3 cellular contexts compared by ENCODE assay signal in the genomic region with DNA sequence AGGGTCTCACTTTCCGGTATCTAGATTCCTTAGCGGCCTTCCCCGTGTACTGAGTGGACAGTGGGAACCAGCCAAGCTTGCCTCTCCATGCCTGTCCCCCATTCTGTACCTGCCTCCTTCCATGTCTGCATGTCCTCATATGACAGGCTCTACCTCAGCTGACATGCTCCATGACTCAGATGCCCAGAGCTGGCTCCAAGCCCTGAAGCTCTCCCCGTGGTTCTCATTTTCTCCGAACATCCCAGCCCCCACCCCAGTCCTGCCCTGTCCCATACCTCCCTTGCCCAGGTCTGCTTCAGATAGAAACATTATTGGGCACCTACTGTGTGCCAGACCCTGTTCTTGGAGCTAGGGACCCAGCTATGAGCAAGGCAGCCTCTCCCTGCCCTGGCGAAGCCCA.
TF ChIP-seq lines count a peak whose summit lies in the region.

No MANE protein-coding gene starts in this region.

TF ChIP-seq in liver, 16 proteins besides CTCF, POLR2A, EP300 and RAD21:
- TF ChIP-seq HNF4G (IDR thresholded peaks at IDR 0.05) = no peak
- TF ChIP-seq FOXA1 (IDR thresholded peaks at IDR 0.05) = no peak
- no peak for TF ChIP-seq EGR1 (IDR thresholded peaks at IDR 0.05; ENCODE audit: low read depth in 2 of 2)
- TF ChIP-seq, protein P1, sequence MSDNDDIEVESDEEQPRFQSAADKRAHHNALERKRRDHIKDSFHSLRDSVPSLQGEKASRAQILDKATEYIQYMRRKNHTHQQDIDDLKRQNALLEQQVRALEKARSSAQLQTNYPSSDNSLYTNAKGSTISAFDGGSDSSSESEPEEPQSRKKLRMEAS (IDR thresholded peaks at IDR 0.05) = no peak
- TF ChIP-seq GABPA (IDR thresholded peaks at IDR 0.05 in 1 of 2, conservative IDR thresholded peaks at IDR 0.05 in 1 of 2) = no peak
- TF ChIP-seq ZBTB33 (IDR thresholded peaks at IDR 0.05) = no peak
- TF ChIP-seq FOXA2 (IDR thresholded peaks at IDR 0.05) = no peak
- TF ChIP-seq, protein P2, sequence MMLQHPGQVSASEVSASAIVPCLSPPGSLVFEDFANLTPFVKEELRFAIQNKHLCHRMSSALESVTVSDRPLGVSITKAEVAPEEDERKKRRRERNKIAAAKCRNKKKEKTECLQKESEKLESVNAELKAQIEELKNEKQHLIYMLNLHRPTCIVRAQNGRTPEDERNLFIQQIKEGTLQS (IDR thresholded peaks at IDR 0.05) = no peak
- no peak for TF ChIP-seq SP1 (IDR thresholded peaks at IDR 0.05)
- TF ChIP-seq JUND (IDR thresholded peaks at IDR 0.05) = peak in 1 of 2 donors; percentile 18
- TF ChIP-seq TAF1 (conservative IDR thresholded peaks at IDR 0.05) = no peak
- TF ChIP-seq NR2F2 (IDR thresholded peaks at IDR 0.05) = no peak
- peak; percentile 68 to 80 for TF ChIP-seq RXRA (IDR thresholded peaks at IDR 0.05)
- TF ChIP-seq YY1 (IDR thresholded peaks at IDR 0.05) = no peak
- TF ChIP-seq REST (IDR thresholded peaks at IDR 0.05) = no peak
- no peak for TF ChIP-seq HNF4A (conservative IDR thresholded peaks at IDR 0.05)

TF ChIP-seq in HepG2, 621 proteins besides CTCF, POLR2A, EP300 and RAD21 (continues in another document):
- TF ChIP-seq, protein P3, sequence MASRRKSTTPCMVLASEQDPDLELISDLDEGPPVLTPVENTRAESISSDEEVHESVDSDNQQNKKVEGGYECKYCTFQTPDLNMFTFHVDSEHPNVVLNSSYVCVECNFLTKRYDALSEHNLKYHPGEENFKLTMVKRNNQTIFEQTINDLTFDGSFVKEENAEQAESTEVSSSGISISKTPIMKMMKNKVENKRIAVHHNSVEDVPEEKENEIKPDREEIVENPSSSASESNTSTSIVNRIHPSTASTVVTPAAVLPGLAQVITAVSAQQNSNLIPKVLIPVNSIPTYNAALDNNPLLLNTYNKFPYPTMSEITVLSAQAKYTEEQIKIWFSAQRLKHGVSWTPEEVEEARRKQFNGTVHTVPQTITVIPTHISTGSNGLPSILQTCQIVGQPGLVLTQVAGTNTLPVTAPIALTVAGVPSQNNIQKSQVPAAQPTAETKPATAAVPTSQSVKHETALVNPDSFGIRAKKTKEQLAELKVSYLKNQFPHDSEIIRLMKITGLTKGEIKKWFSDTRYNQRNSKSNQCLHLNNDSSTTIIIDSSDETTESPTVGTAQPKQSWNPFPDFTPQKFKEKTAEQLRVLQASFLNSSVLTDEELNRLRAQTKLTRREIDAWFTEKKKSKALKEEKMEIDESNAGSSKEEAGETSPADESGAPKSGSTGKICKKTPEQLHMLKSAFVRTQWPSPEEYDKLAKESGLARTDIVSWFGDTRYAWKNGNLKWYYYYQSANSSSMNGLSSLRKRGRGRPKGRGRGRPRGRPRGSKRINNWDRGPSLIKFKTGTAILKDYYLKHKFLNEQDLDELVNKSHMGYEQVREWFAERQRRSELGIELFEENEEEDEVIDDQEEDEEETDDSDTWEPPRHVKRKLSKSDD (CRISPR knock-in tag; IDR thresholded peaks at IDR 0.05; ENCODE audit: low read depth) = no peak
- TF ChIP-seq CBX5 (CRISPR knock-in tag; IDR thresholded peaks at IDR 0.05; ENCODE audit: borderline replicate concordance) (no peak), DNMT3B (CRISPR knock-in tag; conservative IDR thresholded peaks at IDR 0.05) (no peak), ZNF24 (IDR thresholded peaks at IDR 0.05) (no peak), ZNF839 (CRISPR knock-in tag; IDR thresholded peaks at IDR 0.05; ENCODE audit: borderline replicate concordance) (no peak), ZFY (CRISPR knock-in tag; IDR thresholded peaks at IDR 0.05) (no peak), ZNF619 (CRISPR knock-in tag; IDR thresholded peaks at IDR 0.05) (no peak)
- TF ChIP-seq, protein P4, sequence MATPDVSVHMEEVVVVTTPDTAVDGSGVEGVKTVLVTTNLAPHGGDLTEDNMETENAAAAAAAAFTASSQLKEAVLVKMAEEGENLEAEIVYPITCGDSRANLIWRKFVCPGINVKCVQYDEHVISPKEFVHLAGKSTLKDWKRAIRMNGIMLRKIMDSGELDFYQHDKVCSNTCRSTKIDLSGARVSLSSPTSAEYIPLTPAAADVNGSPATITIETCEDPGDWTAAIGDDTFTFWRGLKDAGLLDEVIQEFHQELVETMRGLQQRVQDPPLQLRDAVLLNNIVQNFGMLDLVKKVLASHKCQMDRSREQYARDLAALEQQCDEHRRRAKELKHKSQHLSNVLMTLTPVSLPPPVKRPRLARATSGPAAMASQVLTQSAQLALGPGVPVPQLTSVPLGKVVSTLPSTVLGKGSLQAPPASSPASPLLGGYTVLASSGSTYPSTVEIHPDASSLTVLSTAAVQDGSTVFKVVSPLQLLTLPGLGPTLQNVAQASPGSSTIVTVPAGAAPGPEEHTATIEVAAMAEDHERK (CRISPR knock-in tag; IDR thresholded peaks at IDR 0.05; ENCODE audit: low read depth) = no peak

TF ChIP-seq in SK-N-SH, 30 proteins besides CTCF, POLR2A, EP300 and RAD21:
- TF ChIP-seq NRF1 (IDR thresholded peaks at IDR 0.05; ENCODE audit: low read depth, low read length) = no peak
- TF ChIP-seq GATA2 (CRISPR knock-in tag; IDR thresholded peaks at IDR 0.05) = no peak
- no peak for TF ChIP-seq REST (IDR thresholded peaks at IDR 0.05; ENCODE audit: low read depth, low read length)
- TF ChIP-seq, protein P1 (IDR thresholded peaks at IDR 0.05; ENCODE audit: low read depth) = no peak
- no peak; the same call in 1 of the 2 replicates for TF ChIP-seq USF1 (IDR thresholded peaks at IDR 0.05; ENCODE audit: borderline replicate concordance, low read depth)
- TF ChIP-seq CHD2 (IDR thresholded peaks at IDR 0.05; ENCODE audit: low read length, partially characterized antibody) = no peak
- TF ChIP-seq SIN3A (IDR thresholded peaks at IDR 0.05; ENCODE audit: borderline replicate concordance, low read depth, low read length) = no peak
- no peak for TF ChIP-seq RFX5 (IDR thresholded peaks at IDR 0.05; ENCODE audit: low read length)
- no peak for TF ChIP-seq TEAD4 (IDR thresholded peaks at IDR 0.05; ENCODE audit: borderline replicate concordance, insufficient read depth)
- TF ChIP-seq TAF1 (IDR thresholded peaks at IDR 0.05; ENCODE audit: borderline replicate concordance, low read depth, low read length) = no peak
- no peak for TF ChIP-seq ZBTB33 (IDR thresholded peaks at IDR 0.05; ENCODE audit: borderline replicate concordance, low read depth)
- no peak for TF ChIP-seq EZH2phosphoT487 (IDR thresholded peaks at IDR 0.05; ENCODE audit: borderline replicate concordance, low read depth)
- TF ChIP-seq, protein P5, sequence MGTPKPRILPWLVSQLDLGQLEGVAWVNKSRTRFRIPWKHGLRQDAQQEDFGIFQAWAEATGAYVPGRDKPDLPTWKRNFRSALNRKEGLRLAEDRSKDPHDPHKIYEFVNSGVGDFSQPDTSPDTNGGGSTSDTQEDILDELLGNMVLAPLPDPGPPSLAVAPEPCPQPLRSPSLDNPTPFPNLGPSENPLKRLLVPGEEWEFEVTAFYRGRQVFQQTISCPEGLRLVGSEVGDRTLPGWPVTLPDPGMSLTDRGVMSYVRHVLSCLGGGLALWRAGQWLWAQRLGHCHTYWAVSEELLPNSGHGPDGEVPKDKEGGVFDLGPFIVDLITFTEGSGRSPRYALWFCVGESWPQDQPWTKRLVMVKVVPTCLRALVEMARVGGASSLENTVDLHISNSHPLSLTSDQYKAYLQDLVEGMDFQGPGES (IDR thresholded peaks at IDR 0.05; ENCODE audit: low read depth, low read length) = no peak
- TF ChIP-seq FOXM1 (IDR thresholded peaks at IDR 0.05; ENCODE audit: low read depth) = no peak
- TF ChIP-seq MEF2A (IDR thresholded peaks at IDR 0.05; ENCODE audit: borderline replicate concordance, low read depth) = no peak
- TF ChIP-seq PBX3 (IDR thresholded peaks at IDR 0.05) = no peak
- no peak for TF ChIP-seq NFIC (IDR thresholded peaks at IDR 0.05; ENCODE audit: borderline replicate concordance)
- TF ChIP-seq JUND (IDR thresholded peaks at IDR 0.05) = no peak
- TF ChIP-seq SMC3 (IDR thresholded peaks at IDR 0.05; ENCODE audit: low read depth, low read length) = no peak
